Comparison of ENCODE assay signal across 22 cellular contexts in the genomic region with DNA sequence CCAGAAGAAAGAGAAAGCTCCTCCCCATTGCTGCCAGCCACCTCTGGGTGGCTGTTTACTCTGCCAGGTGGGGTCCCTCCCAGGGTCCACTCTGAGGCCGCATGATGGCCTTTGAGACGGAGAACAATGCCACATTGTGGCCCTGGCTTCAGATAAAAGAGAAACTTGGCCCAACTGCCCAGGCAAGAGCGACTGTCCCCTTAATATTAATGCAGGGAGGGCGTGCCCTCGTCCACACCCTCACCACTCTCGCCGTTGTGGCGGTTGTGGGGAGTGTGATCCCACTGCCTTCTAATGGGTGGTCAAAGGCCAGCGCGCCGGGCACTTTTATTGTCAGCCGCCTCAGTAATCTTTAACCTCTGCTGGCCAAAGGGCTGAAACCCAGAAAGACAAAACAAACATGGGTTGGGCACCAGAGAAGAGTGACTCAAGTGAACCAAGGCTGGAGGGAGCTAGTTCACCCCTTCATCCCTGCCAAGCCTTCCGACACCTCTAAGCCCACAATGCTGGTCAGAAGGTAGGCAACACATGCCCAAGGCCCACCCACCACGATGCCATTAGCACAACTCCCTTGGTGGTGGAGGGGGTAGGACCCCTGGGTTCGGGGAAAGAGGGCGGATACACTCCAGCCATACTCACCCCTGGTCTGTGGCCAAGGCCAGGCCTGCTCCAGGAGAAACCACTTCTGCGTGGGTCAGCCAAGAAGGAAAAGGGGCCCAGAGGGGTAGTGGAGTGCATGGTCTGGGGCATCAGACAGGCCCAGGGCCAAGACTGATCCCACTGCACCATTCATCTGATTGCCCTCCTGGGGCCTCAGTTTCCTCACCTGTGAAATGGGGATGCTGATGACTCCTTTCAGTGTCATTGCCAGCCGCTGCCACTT. TPM values are rescaled to one million over a fixed set of nuclear protein-coding genes. Genes with fewer than 3 reads are reported as not detected.
DNase-seq lines count a peak whose midpoint lies in the region; ATAC-seq and TF ChIP-seq lines count a peak whose summit lies in the region.
"Had no signal": no experiment of that assay in that cellular context is flagged by ENCODE, and none has a peak within 500 bp of the region (broad histone marks: within the 10 kb centered on the region; RNA-seq: fewer than 3 reads in every experiment).

No MANE protein-coding gene starts in this region.

- no peaks in the 10 kb centered on the region for H3K9me3 Mint-ChIP-seq in activated CD4-positive, alpha-beta T cell treated with anti-CD3 and anti-CD28 coated beads, Interleukin-2, amount 10 ng/mL, durations not matched to agents 24 days and 14 days
- no peaks in the 10 kb centered on the region for H3K9me3 Mint-ChIP-seq in activated CD4-positive, alpha-beta T cell treated with anti-CD3 and anti-CD28 coated beads, Interleukin-2, amount 10 ng/mL, durations not matched to agents 7 days and 5 days
- no peaks in the 10 kb centered on the region for H3K9me3 Mint-ChIP-seq in natural killer cell
- no peaks in the 10 kb centered on the region for H3K9me3 Mint-ChIP-seq in activated T-cell treated with anti-CD3 and anti-CD28 coated beads, Interleukin-2, amount 50 U/mL, for 4 hours
- H3K9me3 Mint-ChIP-seq: CD8-positive, alpha-beta memory T cell; IgD-negative memory B cell had no signal

- H3K27me3 Mint-ChIP-seq in activated CD4-positive, alpha-beta T cell treated with anti-CD3 and anti-CD28 coated beads, Interleukin-2, amount 10 ng/mL, durations not matched to agents 24 days and 14 days, result peaks cover 10% of the 10 kb centered on the region
- H3K27me3 Mint-ChIP-seq in activated CD4-positive, alpha-beta T cell treated with anti-CD3 and anti-CD28 coated beads, Interleukin-2, amount 10 ng/mL, durations not matched to agents 7 days and 5 days, result peaks cover 3% of the 10 kb centered on the region
- H3K27me3 Mint-ChIP-seq in natural killer cell (ENCODE audit: low read depth in 2 of 2), result no peaks in the 10 kb centered on the region
- H3K27me3 Mint-ChIP-seq in activated T-cell treated with anti-CD3 and anti-CD28 coated beads, Interleukin-2, amount 50 U/mL, for 4 hours (ENCODE audit: low read depth), result no peaks in the 10 kb centered on the region
- H3K27me3 Mint-ChIP-seq: IgD-negative memory B cell had no signal

- CTCF ChIA-PET in activated CD4-positive, alpha-beta T cell treated with anti-CD3 and anti-CD28 coated beads, Interleukin-2, amount 10 ng/mL, durations not matched to agents 7 days and 5 days (lab: Charles Lee), result no interaction called here

- no peaks in the 10 kb centered on the region for H3K36me3 ChIP-seq in hepatocyte (replicated peaks; ENCODE audit: insufficient read depth, low read depth)
- H3K36me3 ChIP-seq: esophagus muscularis mucosa, SJSA1, thoracic aorta had no signal

- no peaks in the 10 kb centered on the region for H3K79me2 ChIP-seq in hepatocyte

- no peaks in the 10 kb centered on the region for H3K36me3 Mint-ChIP-seq in activated CD4-positive, alpha-beta T cell treated with anti-CD3 and anti-CD28 coated beads, Interleukin-2, amount 10 ng/mL, durations not matched to agents 24 days and 14 days (ENCODE audit: low read depth)
- no peaks in the 10 kb centered on the region for H3K36me3 Mint-ChIP-seq in activated CD4-positive, alpha-beta T cell treated with anti-CD3 and anti-CD28 coated beads, Interleukin-2, amount 10 ng/mL, durations not matched to agents 7 days and 5 days (ENCODE audit: low read depth)
- H3K36me3 Mint-ChIP-seq in natural killer cell, result no peaks in the 10 kb centered on the region
- H3K36me3 Mint-ChIP-seq in activated T-cell treated with anti-CD3 and anti-CD28 coated beads, Interleukin-2, amount 50 U/mL, for 4 hours (ENCODE audit: insufficient read depth), result no peaks in the 10 kb centered on the region
- H3K36me3 Mint-ChIP-seq: CD8-positive, alpha-beta memory T cell; IgD-negative memory B cell; stimulated activated memory B cell treated with anti-CD40 and anti-IgM and Interleukin-4, amounts not matched to agents 10 μg/mL and 1 μg/mL and 100 μg/mL, for 72 hours had no signal

- no peaks in the 10 kb centered on the region for H3K9me3 ChIP-seq in hepatocyte (ENCODE audit: low read depth)
- H3K9me3 ChIP-seq: SJSA1, thoracic aorta had no signal

- DNase-seq in activated CD4-positive, alpha-beta T cell treated with anti-CD3 and anti-CD28 coated beads, Interleukin-2, amount 10 ng/mL, durations not matched to agents 24 days and 14 days, result peak; percentile 47
- no peak for DNase-seq in activated CD4-positive, alpha-beta T cell treated with anti-CD3 and anti-CD28 coated beads, Interleukin-2, amount 10 ng/mL, durations not matched to agents 7 days and 5 days
- DNase-seq in hepatocyte (ENCODE audit: low spot score) (peak; percentile 49), natural killer cell (no peak), OCI-M1 (lab: John Stamatoyannopoulos, UW) (no peak)
- no peak for DNase-seq in stimulated activated CD8-positive, alpha-beta memory T cell treated with anti-CD3 and anti-CD28 coated beads, Interleukin-4, amount 100 ng/mL, for 48 hours
- DNase-seq in activated T-cell treated with anti-CD3 and anti-CD28 coated beads, Interleukin-2, amount 50 U/mL, for 4 hours, result no peak
- DNase-seq: activated CD4-positive, alpha-beta T cell treated with anti-CD3 and anti-CD28 coated beads, Interleukin-2, amount 50 U/mL, for 1 hour; AML-193; mammary epithelial cell; naive thymus-derived CD8-positive, alpha-beta T cell; NCI-H1417 had no signal

- H3K27ac ChIP-seq in hepatocyte, result peak overlapping the region; percentile 57
- H3K27ac ChIP-seq: 22Rv1, esophagus muscularis mucosa, SJSA1, thoracic aorta had no signal

- H4K20me1 ChIP-seq in hepatocyte (ENCODE audit: insufficient read depth, poor library complexity, severe bottlenecking), result no peaks in the 10 kb centered on the region

- POLR2A ChIA-PET in activated CD4-positive, alpha-beta T cell treated with anti-CD3 and anti-CD28 coated beads, Interleukin-2, amount 10 ng/mL, durations not matched to agents 7 days and 5 days (lab: Charles Lee), result no interaction called here

- H3K4me1 ChIP-seq in hepatocyte (ENCODE audit: insufficient read depth), result peaks cover 21% of the 10 kb centered on the region
- H3K4me1 ChIP-seq: SJSA1 had no signal

- TF ChIP-seq CTCF in hepatocyte (IDR thresholded peaks at IDR 0.05; ENCODE audit: poor library complexity) (no peak), natural killer cell (IDR thresholded peaks at IDR 0.05) (no peak)

- no peak overlapping the region for H3K4me3 ChIP-seq in hepatocyte
- H3K4me3 ChIP-seq: esophagus muscularis mucosa, SJSA1, thoracic aorta had no signal

- ATAC-seq in natural killer cell, result no peak
- ATAC-seq in GM18867 (IDR thresholded peaks at IDR 0.05; ENCODE audit: unreplicated experiment), result no peak
- ATAC-seq in activated T-cell treated with anti-CD3 and anti-CD28 coated beads, Interleukin-2, amount 50 U/mL, for 4 hours, result no peak
- ATAC-seq: naive thymus-derived CD8-positive, alpha-beta T cell; Panc1; stimulated activated memory B cell treated with anti-CD40 and anti-IgM and Interleukin-4, amounts not matched to agents 10 μg/mL and 1 μg/mL and 100 μg/mL, for 72 hours had no signal

- H3K4me3 Mint-ChIP-seq in activated CD4-positive, alpha-beta T cell treated with anti-CD3 and anti-CD28 coated beads, Interleukin-2, amount 10 ng/mL, durations not matched to agents 24 days and 14 days, result no peak overlapping the region
- no peak overlapping the region for H3K4me3 Mint-ChIP-seq in activated CD4-positive, alpha-beta T cell treated with anti-CD3 and anti-CD28 coated beads, Interleukin-2, amount 10 ng/mL, durations not matched to agents 7 days and 5 days
- H3K4me3 Mint-ChIP-seq in natural killer cell, result peak overlapping the region; percentile 85
- H3K4me3 Mint-ChIP-seq in activated T-cell treated with anti-CD3 and anti-CD28 coated beads, Interleukin-2, amount 50 U/mL, for 4 hours, result no peak overlapping the region
- H3K4me3 Mint-ChIP-seq: IgD-negative memory B cell; naive thymus-derived CD8-positive, alpha-beta T cell; stimulated activated memory B cell treated with anti-CD40 and anti-IgM and Interleukin-4, amounts not matched to agents 10 μg/mL and 1 μg/mL and 100 μg/mL, for 72 hours had no signal

- intact Hi-C loops in activated CD4-positive, alpha-beta T cell treated with anti-CD3 and anti-CD28 coated beads, Interleukin-2, amount 10 ng/mL, durations not matched to agents 24 days and 14 days (cut with micrococcal nuclease), result no loop called here
- intact Hi-C loops in natural killer cell (cut with micrococcal nuclease), result no loop called here

- peak overlapping the region; percentile 34 for H3K4me2 ChIP-seq in hepatocyte

- 74% methylated on average over 18 of the region's 18 CpGs for WGBS in hepatocyte (ENCODE audit: low lambda C conversion rate, missing lambda C conversion rate)

- H2AFZ ChIP-seq in hepatocyte, result no peak overlapping the region

- no peak overlapping the region for H3K27ac Mint-ChIP-seq in activated CD4-positive, alpha-beta T cell treated with anti-CD3 and anti-CD28 coated beads, Interleukin-2, amount 10 ng/mL, durations not matched to agents 24 days and 14 days
- H3K27ac Mint-ChIP-seq in activated CD4-positive, alpha-beta T cell treated with anti-CD3 and anti-CD28 coated beads, Interleukin-2, amount 10 ng/mL, durations not matched to agents 7 days and 5 days, result no peak overlapping the region
- peak overlapping the region; percentile 63 to 79 for H3K27ac Mint-ChIP-seq in natural killer cell
- H3K27ac Mint-ChIP-seq: IgD-negative memory B cell; naive thymus-derived CD8-positive, alpha-beta T cell; stimulated activated memory B cell treated with anti-CD40 and anti-IgM and Interleukin-4, amounts not matched to agents 10 μg/mL and 1 μg/mL and 100 μg/mL, for 72 hours had no signal

- no peaks in the 10 kb centered on the region for H3K27me3 ChIP-seq in hepatocyte
- H3K27me3 ChIP-seq: SJSA1 had no signal

- no peaks in the 10 kb centered on the region for H3K9me2 ChIP-seq in hepatocyte (replicated peaks; ENCODE audit: insufficient read depth)

- H3K4me1 Mint-ChIP-seq in activated CD4-positive, alpha-beta T cell treated with anti-CD3 and anti-CD28 coated beads, Interleukin-2, amount 10 ng/mL, durations not matched to agents 24 days and 14 days, result peaks cover 10% of the 10 kb centered on the region
- H3K4me1 Mint-ChIP-seq in activated CD4-positive, alpha-beta T cell treated with anti-CD3 and anti-CD28 coated beads, Interleukin-2, amount 10 ng/mL, durations not matched to agents 7 days and 5 days, result peaks cover 9% of the 10 kb centered on the region
- peaks cover 41 to 74% of the 10 kb centered on the region in 2 donors for H3K4me1 Mint-ChIP-seq in natural killer cell
- H3K4me1 Mint-ChIP-seq in activated T-cell treated with anti-CD3 and anti-CD28 coated beads, Interleukin-2, amount 50 U/mL, for 4 hours (ENCODE audit: low read depth), result peaks cover 11% of the 10 kb centered on the region
- H3K4me1 Mint-ChIP-seq: stimulated activated memory B cell treated with anti-CD40 and anti-IgM and Interleukin-4, amounts not matched to agents 10 μg/mL and 1 μg/mL and 100 μg/mL, for 72 hours had no signal

RNA-seq across cellular contexts. Expression of gene BCL11B, which starts 44.5 kb away (rescaled TPM):
- total RNA-seq in activated CD4-positive, alpha-beta T cell treated with anti-CD3 and anti-CD28 coated beads, Interleukin-2, amount 10 ng/mL, durations not matched to agents 24 days and 14 days, result 48.2 and 48.5 TPM in 2 replicates
- 100 to 1,000 TPM; 115 to 116 TPM for total RNA-seq in activated CD4-positive, alpha-beta T cell treated with anti-CD3 and anti-CD28 coated beads, Interleukin-2, amount 10 ng/mL, durations not matched to agents 7 days and 5 days
- total RNA-seq in hepatocyte (1.8 and 3.2 TPM in 2 replicates), natural killer cell (10 to 100 TPM; 43.5 to 61.5 (median 56.2) TPM)
- polyA plus RNA-seq in hepatocyte, result 0.28 and 0.50 TPM in 2 replicates
- 10 to 100 TPM; 54.6 to 64.6 (median 62.4) TPM for total RNA-seq in activated T-cell treated with anti-CD3 and anti-CD28 coated beads, Interleukin-2, amount 50 U/mL, for 4 hours
- total RNA-seq: NCI-H460 had no signal

Comparison
In these comparisons a context has a peak if more than half of its experiments do, and no peak if none do; other contexts are left out.
1. DNase-seq: peak in activated CD4-positive, alpha-beta T cell treated with anti-CD3 and anti-CD28 coated beads, Interleukin-2, amount 10 ng/mL, durations not matched to agents 24 days and 14 days (single experiment) and hepatocyte (single experiment); none in activated CD4-positive, alpha-beta T cell treated with anti-CD3 and anti-CD28 coated beads, Interleukin-2, amount 10 ng/mL, durations not matched to agents 7 days and 5 days (single experiment), natural killer cell (single experiment), OCI-M1 (single experiment), stimulated activated CD8-positive, alpha-beta memory T cell treated with anti-CD3 and anti-CD28 coated beads, Interleukin-4, amount 100 ng/mL, for 48 hours (single experiment) and activated T-cell treated with anti-CD3 and anti-CD28 coated beads, Interleukin-2, amount 50 U/mL, for 4 hours (single experiment).
2. H3K27ac Mint-ChIP-seq: peak in natural killer cell (2 of 2); none in activated CD4-positive, alpha-beta T cell treated with anti-CD3 and anti-CD28 coated beads, Interleukin-2, amount 10 ng/mL, durations not matched to agents 24 days and 14 days (single experiment) and activated CD4-positive, alpha-beta T cell treated with anti-CD3 and anti-CD28 coated beads, Interleukin-2, amount 10 ng/mL, durations not matched to agents 7 days and 5 days (single experiment).
3. RNA of gene BCL11B, which starts 44.5 kb away (total RNA-seq): 115 to 116 TPM in activated CD4-positive, alpha-beta T cell treated with anti-CD3 and anti-CD28 coated beads, Interleukin-2, amount 10 ng/mL, durations not matched to agents 7 days and 5 days, 54.6 to 64.6 TPM in activated T-cell treated with anti-CD3 and anti-CD28 coated beads, Interleukin-2, amount 50 U/mL, for 4 hours, 43.5 to 61.5 TPM in natural killer cell and 48.2 to 48.5 TPM in activated CD4-positive, alpha-beta T cell treated with anti-CD3 and anti-CD28 coated beads, Interleukin-2, amount 10 ng/mL, durations not matched to agents 24 days and 14 days; 1.8 to 3.2 TPM in hepatocyte; every median in the first group is over 10 times any median in the second.